ENCODE assay signal across 18 cellular contexts in genomic region chr3:183114779-183115178, GRCh38. TPM values are rescaled to one million over a fixed set of nuclear protein-coding genes. Genes with fewer than 3 reads are reported as not detected.
DNase-seq lines count a peak whose midpoint lies in the region; ATAC-seq and TF ChIP-seq lines count a peak whose summit lies in the region.
"Had no signal": no experiment of that assay in that cellular context is flagged by ENCODE, and none has a peak within 500 bp of the region (broad histone marks: within the 10 kb centered on the region; RNA-seq: fewer than 3 reads in every experiment).

No MANE protein-coding gene starts in this region.

- no peaks in the 10 kb centered on the region for H4K20me1 ChIP-seq in DOHH2 (ENCODE audit: control insufficient read depth, insufficient read depth, low read depth, low read length)

- H3K9ac ChIP-seq in iPS-18a (ENCODE audit: low read length), result peak overlapping the region; percentile 24

- H3F3A ChIP-seq in DOHH2 (ENCODE audit: control insufficient read depth, insufficient read depth), result peaks cover 4% of the 10 kb centered on the region; the same call in 1 of the 2 replicates

- DNase-seq in NCI-H1436 (lab: John Stamatoyannopoulos, UW) (peak; percentile 30), SK-N-DZ (ENCODE audit: low spot score) (peak; percentile 41), GM13977 (ENCODE audit: low spot score) (no peak)
- DNase-seq: activated CD8-positive, alpha-beta memory T cell treated with anti-CD3 and anti-CD28 coated beads, Interleukin-2, amount 50 U/mL, for 4 hours; activated naive CD4-positive, alpha-beta T cell treated with anti-CD3 and anti-CD28 coated beads, Interleukin-2, amount 10 ng/mL, durations not matched to agents 7 days and 5 days; effector memory CD8-positive, alpha-beta T cell; foreskin fibroblast; mesenchymal stem cell; PC-9; right lobe of liver; stimulated activated CD4-positive, alpha-beta T cell treated with anti-CD3 and anti-CD28 coated beads, Interleukin-4, amount 100 ng/mL, for 1 hour had no signal

- no peaks in the 10 kb centered on the region for H3K9me2 ChIP-seq in DOHH2 (replicated peaks; ENCODE audit: control insufficient read depth, low read length)

- H3K4me3 ChIP-seq in DOHH2 (ENCODE audit: low read length) (peak overlapping the region; percentile 68), iPS-18a (ENCODE audit: low read length) (peak overlapping the region; percentile 30)
- H3K4me3 ChIP-seq: PC-9, right lobe of liver, tibial nerve had no signal

- H3K4me1 ChIP-seq in DOHH2 (ENCODE audit: control insufficient read depth, low read length), result peaks cover 32% of the 10 kb centered on the region
- peaks cover 19% of the 10 kb centered on the region for H3K4me1 ChIP-seq in iPS-18a (ENCODE audit: control insufficient read depth, low read depth, low read length)
- H3K4me1 ChIP-seq: right lobe of liver had no signal

- peak overlapping the region; percentile 63 for H3K4me2 ChIP-seq in DOHH2 (ENCODE audit: low read length)
- H3K4me2 ChIP-seq: PC-9 had no signal

- H3K79me2 ChIP-seq in DOHH2 (ENCODE audit: control insufficient read depth, low read length), result peaks cover 4% of the 10 kb centered on the region; the same call in 1 of the 2 replicates

- no peaks in the 10 kb centered on the region for H3K9me3 ChIP-seq in DOHH2 (ENCODE audit: control insufficient read depth, insufficient read depth, low read length)
- H3K9me3 ChIP-seq in iPS-18a (ENCODE audit: control insufficient read depth, low read depth, low read length), result no peaks in the 10 kb centered on the region
- H3K9me3 ChIP-seq: neutrophil, right lobe of liver had no signal

- in situ Hi-C loops in GM13977 (cut with MboI; ENCODE audit: low pct_unique_long_range_greater_than_20kb, low sequenced_read_pairs, unreplicated experiment), result no loop called here

- H3K27me3 ChIP-seq in DOHH2 (ENCODE audit: control insufficient read depth, low read length) (peaks cover 16% of the 10 kb centered on the region), iPS-18a (ENCODE audit: control insufficient read depth, insufficient read depth, low read length) (peaks cover 16% of the 10 kb centered on the region)
- H3K27me3 ChIP-seq: right lobe of liver had no signal

- no peak overlapping the region for H3K27ac ChIP-seq in DOHH2 (ENCODE audit: low read depth, low read length)
- no peak overlapping the region for H3K27ac ChIP-seq in iPS-18a (ENCODE audit: low read length)
- H3K27ac ChIP-seq: neutrophil, PC-9, right lobe of liver, tibial nerve had no signal

- ATAC-seq in HG02885 (IDR thresholded peaks at IDR 0.05; ENCODE audit: poor library complexity, unreplicated experiment) (no peak), GM18870 (IDR thresholded peaks at IDR 0.05; ENCODE audit: unreplicated experiment) (no peak), HG02973 (IDR thresholded peaks at IDR 0.05; ENCODE audit: unreplicated experiment) (no peak)
- ATAC-seq: effector memory CD8-positive, alpha-beta T cell had no signal

- H3K36me3 ChIP-seq in DOHH2 (ENCODE audit: control insufficient read depth, low read length) (no peaks in the 10 kb centered on the region), iPS-18a (ENCODE audit: control insufficient read depth, low read depth, low read length) (no peaks in the 10 kb centered on the region)
- H3K36me3 ChIP-seq: neutrophil, right lobe of liver, tibial nerve had no signal

- no peak for TF ChIP-seq CTCF in DOHH2 (IDR thresholded peaks at IDR 0.05; ENCODE audit: low read depth, low read length, poor library complexity, severe bottlenecking)
- TF ChIP-seq CTCF in GM13977 (IDR thresholded peaks at IDR 0.05; ENCODE audit: extremely low read depth, insufficient read depth, missing control alignments), result no peak

RNA-seq across cellular contexts. Expression of gene MCCC1, which starts 15.5 kb away (rescaled TPM):
- polyA plus RNA-seq in SK-N-DZ (2014; cell fraction: cytosol; rRNA removed), result 25.1 and 29.0 TPM in 2 replicates
- polyA plus RNA-seq in SK-N-DZ (2014; cell fraction: nucleus; rRNA removed), result 26.4 and 39.8 TPM in 2 replicates

RNA-seq across cellular contexts. Expression of gene LAMP3, which starts 47.8 kb away (rescaled TPM):
- polyA plus RNA-seq in SK-N-DZ (2014; cell fraction: cytosol; rRNA removed), result not detected in 2 replicates
- polyA plus RNA-seq in SK-N-DZ (2014; cell fraction: nucleus; rRNA removed), result not detected in 2 replicates
